In the genomic region with DNA sequence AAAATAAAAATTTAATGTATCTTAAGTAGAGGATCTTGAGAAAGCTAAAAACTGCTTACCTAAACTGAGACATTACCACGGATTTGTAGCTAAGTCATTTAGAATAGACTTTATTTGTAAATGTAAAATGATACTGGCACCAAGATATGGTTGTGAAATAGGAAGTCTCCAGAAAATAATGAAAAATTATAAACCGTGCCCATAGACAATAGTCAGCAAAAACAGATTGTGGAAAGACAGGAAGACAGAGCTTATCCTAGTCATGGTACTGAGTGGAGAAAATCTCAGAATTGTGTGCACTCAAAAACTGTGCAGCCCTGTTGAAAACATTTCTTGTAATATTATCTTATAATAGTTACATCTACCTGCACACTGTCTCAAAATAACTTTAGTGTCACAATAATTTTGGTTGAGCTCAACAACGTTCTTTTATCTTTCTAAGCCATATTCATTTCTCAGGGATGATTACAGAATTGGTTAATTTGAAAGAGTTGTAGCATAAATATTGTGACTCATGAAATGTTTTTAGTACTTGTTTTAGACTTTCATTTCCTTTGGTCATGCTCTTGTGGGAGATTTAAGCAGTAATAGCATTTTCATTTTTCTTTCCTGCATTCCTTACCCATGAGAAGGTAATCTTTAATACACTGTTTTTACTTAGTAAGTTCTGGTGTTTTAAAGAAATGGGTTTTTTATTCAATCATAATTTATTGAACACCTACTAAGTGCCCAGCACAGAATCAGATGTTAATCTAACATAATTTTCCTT, we compare ENCODE assay signal across 14 cellular contexts.
DNase-seq lines count a peak whose midpoint lies in the region; ATAC-seq and TF ChIP-seq lines count a peak whose summit lies in the region.
"Had no signal": no experiment of that assay in that cellular context is flagged by ENCODE, and none has a peak within 500 bp of the region (broad histone marks: within the 10 kb centered on the region; RNA-seq: fewer than 3 reads in every experiment).

No MANE protein-coding gene starts in this region.

- BruUV-seq in IMR-90 (replicated peaks; lab: Mats Ljungman, UMichigan) (no TSS peak), mammary epithelial cell (replicated peaks; lab: Mats Ljungman, UMichigan) (no TSS peak)

- H3K36me3 Mint-ChIP-seq in activated T-helper 2 cell treated with anti-CD3 and anti-CD28 coated beads, Interferon-gamma antibody, Interleukin-2, Interleukin-4, amounts not matched to agents 10 μg/mL and 5 μg/mL and 100 μg/mL, durations not matched to agents 14 hours and 24 hours and 36 hours (ENCODE audit: low read depth), result no peaks in the 10 kb centered on the region

- WGBS in IMR-90 (ENCODE audit: extremely low coverage in 2 of 2, insufficient read length in 1 of 2), 2 experiments, result no CpG with 5 or more reads among the region's 3 CpGs
- WGBS in mammary epithelial cell (ENCODE audit: low coverage, missing lambda C conversion rate), result 30% methylated on average over 3 of the region's 3 CpGs

- no peak overlapping the region for H4K5ac ChIP-seq in IMR-90 (ENCODE audit: low read depth, low read length)

- H2BK120ac ChIP-seq in IMR-90 (ENCODE audit: low read depth, low read length), result 0 out of 2 replicates have a peak overlapping the region, but pooled peaks have one; percentile 61

- in situ Hi-C loops in IMR-90 (cut with MboI; ENCODE audit: low sequenced_read_pairs), result no loop called here
- in situ Hi-C loops in mammary epithelial cell (cut with MboI; ENCODE audit: low sequenced_read_pairs in 2 of 2), result no loop called here

- H4K91ac ChIP-seq in IMR-90 (ENCODE audit: insufficient read depth, low read depth, low read length), result no peak overlapping the region

- POLR2A ChIA-PET in IMR-90 (lab: Charles Lee; ENCODE audit: unreplicated experiment), result no interaction called here

- no peaks in the 10 kb centered on the region for H4K20me1 ChIP-seq in IMR-90 (ENCODE audit: insufficient read depth, low read length)
- no peaks in the 10 kb centered on the region for H4K20me1 ChIP-seq in mammary epithelial cell (ENCODE audit: insufficient read depth, low read length)

- peaks cover 3% of the 10 kb centered on the region for H3K9me1 ChIP-seq in IMR-90 (ENCODE audit: insufficient read depth, low read length)

- H3K4me1 ChIP-seq in IMR-90 (ENCODE audit: control insufficient read depth, insufficient read depth, low read length) (peaks cover 6% of the 10 kb centered on the region), mammary epithelial cell (ENCODE audit: insufficient read depth, low read length) (peaks cover 23% of the 10 kb centered on the region)

- intact Hi-C loops in IMR-90 (cut with micrococcal nuclease), result loop anchor here (5.0 to 10.0 kb wide), 4 partner anchors 171 to 893 kb away; no protein-coding TSS in a partner anchor
- intact Hi-C loops in mammary epithelial cell (cut with micrococcal nuclease), result no loop called here
- intact Hi-C loops in activated T-helper 2 cell treated with anti-CD3 and anti-CD28 coated beads, Interferon-gamma antibody, Interleukin-2, Interleukin-4, amounts not matched to agents 10 μg/mL and 5 μg/mL and 100 μg/mL, durations not matched to agents 14 hours and 24 hours and 36 hours (cut with micrococcal nuclease), result no loop called here

- peak overlapping the region in 1 of 2 experiments; percentile 9; a peak in 1 of 4 replicates for H4K8ac ChIP-seq in IMR-90 (ENCODE audit: low read depth in 2 of 2, low read length in 2 of 2)

- H2BK15ac ChIP-seq in IMR-90 (ENCODE audit: low read depth, low read length), result no peak overlapping the region

- H3K4ac ChIP-seq in IMR-90 (ENCODE audit: low read depth, low read length), result no peak overlapping the region; the same call in 1 of the 2 replicates

- H2AFZ ChIP-seq in IMR-90 (replicated peaks; ENCODE audit: low read length, poor library complexity) (no peak overlapping the region), mammary epithelial cell (ENCODE audit: low read depth, low read length) (no peak overlapping the region)

- H3K36me3 ChIP-seq in IMR-90 (ENCODE audit: control insufficient read depth, insufficient read depth, low read length) (no peaks in the 10 kb centered on the region), mammary epithelial cell (ENCODE audit: insufficient read depth, low read length) (no peaks in the 10 kb centered on the region)

- H3K4me3 ChIP-seq in IMR-90 (ENCODE audit: insufficient read depth, low read depth, low read length) (no peak overlapping the region), mammary epithelial cell (replicated peaks in 1 of 3; ENCODE audit: insufficient read depth in 1 of 3, low read depth in 2 of 3, low read length in 3 of 3) (no peak overlapping the region)

- TF ChIP-seq CTCF in IMR-90 (conservative IDR thresholded peaks at IDR 0.05; ENCODE audit: low read depth, low read length) (no peak), mammary epithelial cell (conservative IDR thresholded peaks at IDR 0.05 in 1 of 2, IDR thresholded peaks at IDR 0.05 in 1 of 2; ENCODE audit: extremely low read depth in 1 of 2, insufficient read depth in 1 of 2, low read depth in 1 of 2, low read length in 2 of 2) (no peak)

- peak overlapping the region; percentile 73; the same call in 1 of the 2 replicates for H3K18ac ChIP-seq in IMR-90 (ENCODE audit: low read depth, low read length)

- DNase-seq in AG08395 (ENCODE audit: low spot score), result peak; percentile 52
- peak; percentile 87 for DNase-seq in IMR-90
- peak; percentile 59 for DNase-seq in mammary epithelial cell
- DNase-seq in kidney tubule cell (ENCODE audit: low spot score), result peak; percentile 65
- no peak for DNase-seq in activated T-helper 2 cell treated with anti-CD3 and anti-CD28 coated beads, Interferon-gamma antibody, Interleukin-2, Interleukin-4, amounts not matched to agents 10 μg/mL and 5 μg/mL and 100 μg/mL, durations not matched to agents 14 hours and 24 hours and 36 hours (ENCODE audit: low spot score)
- DNase-seq in NCI-H1105 (lab: John Stamatoyannopoulos, UW), result no peak
- DNase-seq: activated CD4-positive, CD25-positive, alpha-beta regulatory T cell treated with anti-CD3 and anti-CD28 coated beads, Interleukin-2, amount 50 U/mL, for 72 hours; activated T-cell treated with anti-CD3 and anti-CD28 coated beads, Interleukin-2, amount 50 U/mL, for 48 hours; central memory CD4-positive, alpha-beta T cell; left cardiac atrium; NCI-H526 treated with DMSO at 0.1 percent for 48 hours had no signal

- H3K9ac ChIP-seq in IMR-90 (ENCODE audit: low read depth, low read length) (no peak overlapping the region), mammary epithelial cell (ENCODE audit: insufficient read depth, low read length) (no peak overlapping the region)

- peaks cover 2% of the 10 kb centered on the region for H3K27me3 Mint-ChIP-seq in activated T-helper 2 cell treated with anti-CD3 and anti-CD28 coated beads, Interferon-gamma antibody, Interleukin-2, Interleukin-4, amounts not matched to agents 10 μg/mL and 5 μg/mL and 100 μg/mL, durations not matched to agents 14 hours and 24 hours and 36 hours (ENCODE audit: low read depth)

- TF ChIP-seq RAD21 in IMR-90 (IDR thresholded peaks at IDR 0.05; ENCODE audit: low read length), result no peak

- H2BK5ac ChIP-seq in IMR-90 (ENCODE audit: low read depth, low read length, poor library complexity, severe bottlenecking), result peak overlapping the region; percentile 86

- H3K27ac Mint-ChIP-seq in activated T-helper 2 cell treated with anti-CD3 and anti-CD28 coated beads, Interferon-gamma antibody, Interleukin-2, Interleukin-4, amounts not matched to agents 10 μg/mL and 5 μg/mL and 100 μg/mL, durations not matched to agents 14 hours and 24 hours and 36 hours, result no peak overlapping the region
- H3K27ac Mint-ChIP-seq: B cell had no signal

- TF ChIP-seq POLR2A in IMR-90 (IDR thresholded peaks at IDR 0.05; ENCODE audit: low read depth, low read length), result no peak

- H3K23ac ChIP-seq in IMR-90 (ENCODE audit: low read depth, low read length), result 0 out of 2 replicates have a peak overlapping the region, but pooled peaks have one; percentile 28

- H3K14ac ChIP-seq in IMR-90 (replicated peaks; ENCODE audit: low read depth, low read length), result no peak overlapping the region

- dilution Hi-C loops in IMR-90 (cut with HindIII; ENCODE audit: low sequenced_read_pairs, unreplicated experiment), result no loop called here
- dilution Hi-C loops in mammary epithelial cell (cut with HindIII; ENCODE audit: low sequenced_read_pairs), result no loop called here

- peak overlapping the region; percentile 45; the same call in 1 of the 2 replicates for H3K27ac ChIP-seq in IMR-90 (ENCODE audit: insufficient read depth, low read length)
- H3K27ac ChIP-seq in mammary epithelial cell (ENCODE audit: insufficient read depth, low read depth, low read length), result no peak overlapping the region

- peak overlapping the region; percentile 65 for H3K56ac ChIP-seq in IMR-90 (ENCODE audit: extremely low read depth, insufficient read depth, low read length)

- ATAC-seq in IMR-90 (ENCODE audit: low read depth) (peak; percentile 69), HG02970 (IDR thresholded peaks at IDR 0.05; ENCODE audit: low FRiP score, unreplicated experiment) (no peak), HG03342 (IDR thresholded peaks at IDR 0.05; ENCODE audit: unreplicated experiment) (no peak)

- no peak overlapping the region for H2AK9ac ChIP-seq in IMR-90 (replicated peaks; ENCODE audit: low read depth, low read length, poor library complexity)

- H3K4me1 Mint-ChIP-seq in activated T-helper 2 cell treated with anti-CD3 and anti-CD28 coated beads, Interferon-gamma antibody, Interleukin-2, Interleukin-4, amounts not matched to agents 10 μg/mL and 5 μg/mL and 100 μg/mL, durations not matched to agents 14 hours and 24 hours and 36 hours (ENCODE audit: low read depth), result peaks cover 11% of the 10 kb centered on the region
- H3K4me1 Mint-ChIP-seq: B cell had no signal

- CTCF ChIA-PET in IMR-90 (lab: Yijun Ruan, JAX) (no interaction called here), mammary epithelial cell (lab: Charles Lee; ENCODE audit: low non-redundant PET) (no interaction called here)

- no peaks in the 10 kb centered on the region for H3K9me3 ChIP-seq in IMR-90 (ENCODE audit: control insufficient read depth, insufficient read depth, low read length)
- no peaks in the 10 kb centered on the region for H3K9me3 ChIP-seq in mammary epithelial cell (replicated peaks; ENCODE audit: insufficient read depth, low read length)

- H3K4me2 ChIP-seq in IMR-90 (ENCODE audit: low read depth, low read length), result peak overlapping the region; percentile 76
- peak overlapping the region; percentile 18 for H3K4me2 ChIP-seq in mammary epithelial cell (ENCODE audit: insufficient read depth, low read depth, low read length)

- H3K9me3 Mint-ChIP-seq in activated T-helper 2 cell treated with anti-CD3 and anti-CD28 coated beads, Interferon-gamma antibody, Interleukin-2, Interleukin-4, amounts not matched to agents 10 μg/mL and 5 μg/mL and 100 μg/mL, durations not matched to agents 14 hours and 24 hours and 36 hours, result no peaks in the 10 kb centered on the region

- no peak overlapping the region; the same call in 1 of the 2 replicates for H2BK20ac ChIP-seq in IMR-90 (ENCODE audit: low read depth, low read length)

- no peak overlapping the region for H3K4me3 Mint-ChIP-seq in activated T-helper 2 cell treated with anti-CD3 and anti-CD28 coated beads, Interferon-gamma antibody, Interleukin-2, Interleukin-4, amounts not matched to agents 10 μg/mL and 5 μg/mL and 100 μg/mL, durations not matched to agents 14 hours and 24 hours and 36 hours (ENCODE audit: low read depth)
- H3K4me3 Mint-ChIP-seq: B cell had no signal

- no peaks in the 10 kb centered on the region for H3K27me3 ChIP-seq in IMR-90 (ENCODE audit: control insufficient read depth, insufficient read depth, low read length)
- no peaks in the 10 kb centered on the region for H3K27me3 ChIP-seq in mammary epithelial cell (ENCODE audit: insufficient read depth, low read length)

- H3K79me2 ChIP-seq in mammary epithelial cell (ENCODE audit: insufficient read depth, low read length), result no peaks in the 10 kb centered on the region

- peaks cover 0 to 11% of the 10 kb centered on the region in 2 experiments; a peak in 2 of 4 replicates for H3K79me1 ChIP-seq in IMR-90 (ENCODE audit: low read depth in 1 of 2, low read length in 2 of 2)

- H2AK5ac ChIP-seq in IMR-90 (ENCODE audit: low read depth, low read length), result no peak overlapping the region

Comparison
In these comparisons a context has a peak if more than half of its experiments do, and no peak if none do; other contexts are left out.
1. DNase-seq: peak in AG08395 (single experiment), IMR-90 (single experiment), mammary epithelial cell (single experiment) and kidney tubule cell (single experiment); none in activated T-helper 2 cell treated with anti-CD3 and anti-CD28 coated beads, Interferon-gamma antibody, Interleukin-2, Interleukin-4, amounts not matched to agents 10 μg/mL and 5 μg/mL and 100 μg/mL, durations not matched to agents 14 hours and 24 hours and 36 hours (single experiment) and NCI-H1105 (single experiment).